In the genomic region with DNA sequence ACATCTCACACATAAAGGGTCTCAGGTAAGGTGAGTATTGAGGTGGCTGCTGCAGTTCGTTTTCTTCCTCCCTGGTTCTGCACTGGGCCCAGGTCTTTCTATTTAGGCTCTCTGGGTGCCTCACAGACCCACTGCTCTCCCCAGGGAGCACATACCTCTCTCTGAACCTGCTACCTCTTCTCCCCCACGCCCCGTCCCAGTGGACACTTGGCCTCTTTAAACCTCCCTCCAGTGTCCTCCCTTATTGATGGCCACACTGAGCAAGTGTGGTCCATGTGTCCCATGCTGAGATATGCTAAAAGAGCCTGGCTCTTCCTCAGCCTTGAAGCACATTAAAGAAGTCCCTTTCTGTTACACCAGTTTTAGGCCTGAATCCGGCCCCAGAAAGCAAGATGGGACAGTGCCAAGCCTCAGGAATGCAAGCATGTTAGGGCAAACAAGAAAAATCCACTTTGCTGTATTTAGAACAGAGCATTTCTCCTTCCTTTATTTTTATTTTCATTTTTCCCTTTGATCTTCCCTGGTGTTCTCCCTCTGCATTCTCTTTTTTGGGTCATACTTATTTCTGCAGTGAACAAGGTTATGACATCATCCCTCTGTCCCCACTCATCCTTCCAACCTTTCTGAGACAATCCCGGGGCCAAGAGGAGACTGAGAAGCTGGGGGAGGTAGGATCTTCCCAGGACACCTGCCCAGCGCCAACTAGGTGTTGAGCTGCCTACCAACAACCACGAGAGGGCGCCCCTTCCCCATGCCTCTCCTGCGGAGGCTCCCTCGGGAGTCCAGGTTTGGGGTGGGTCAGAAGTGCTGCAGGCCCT, we compare ENCODE assay signal across 8 cellular contexts. TPM values are rescaled to one million over a fixed set of nuclear protein-coding genes. Genes with fewer than 3 reads are reported as not detected.
A peak's percentile ranks its signal among the peaks of the same experiment; 100 is the strongest.
DNase-seq lines count a peak whose midpoint lies in the region; ATAC-seq and TF ChIP-seq lines count a peak whose summit lies in the region.

No MANE protein-coding gene starts in this region.

- peaks cover 8% of the 10 kb centered on the region for H3K27me3 Mint-ChIP-seq in chondrocyte (ENCODE audit: low read depth)

- no peaks in the 10 kb centered on the region for H3K36me3 Mint-ChIP-seq in chondrocyte (ENCODE audit: low read depth)

- ATAC-seq in HG02840 (IDR thresholded peaks at IDR 0.05; ENCODE audit: low FRiP score, unreplicated experiment) (peak; percentile 4), left lobe of liver (peak; percentile 99), HG03095 (IDR thresholded peaks at IDR 0.05; ENCODE audit: unreplicated experiment) (no peak)

- peak; percentile 26 for DNase-seq in G401 (ENCODE audit: low spot score)
- peak; percentile 65 for DNase-seq in NCI-H2196 treated with DMSO at 0.1 percent for 48 hours (lab: John Stamatoyannopoulos, UW; ENCODE audit: unreplicated experiment)
- DNase-seq in activated CD4-positive, alpha-beta T cell treated with anti-CD3 and anti-CD28 coated beads for 1 hour: peak; percentile 61
- no peak for DNase-seq in chondrocyte (ENCODE audit: low spot score)
- peak; percentile 75 for DNase-seq in left lobe of liver (ENCODE audit: low spot score)
- peak in 2 of 3 donors; percentile 53 to 66 for DNase-seq in stimulated activated CD4-positive, alpha-beta T cell treated with anti-CD3 and anti-CD28 coated beads, TNF-alpha, amount 100 ng/mL, for 1 hour (ENCODE audit: low read depth in 3 of 3, low spot score in 1 of 3)

- in situ Hi-C loops in G401 (cut with HindIII; ENCODE audit: low sequenced_read_pairs): no loop called here

- H3K9me3 Mint-ChIP-seq in chondrocyte (ENCODE audit: low read depth): no peaks in the 10 kb centered on the region

- peak; percentile 88 for TF ChIP-seq CTCF in chondrocyte (IDR thresholded peaks at IDR 0.05)

- H3K4me1 Mint-ChIP-seq in chondrocyte (ENCODE audit: low read depth): peaks cover 26% of the 10 kb centered on the region

- H3K27ac Mint-ChIP-seq in chondrocyte (ENCODE audit: unreplicated experiment): peak overlapping the region; percentile 36

- no peak overlapping the region for H3K4me3 Mint-ChIP-seq in chondrocyte (ENCODE audit: unreplicated experiment)

RNA-seq across cellular contexts. Expression of gene CHI3L2, which starts 5.0 kb away (rescaled TPM):
- total RNA-seq in G401 (2014; rRNA removed; shearing (Covaris generic)): not detected in 2 replicates
- total RNA-seq in chondrocyte (not detected in 3 replicates), left lobe of liver (0.23 TPM)

RNA-seq across cellular contexts. Expression of gene DENND2D, which starts 22.1 kb away (rescaled TPM):
- not detected in 2 replicates for total RNA-seq in G401 (2014; rRNA removed; shearing (Covaris generic))
- total RNA-seq in chondrocyte (0.25 TPM in 1 of 3 replicates, not detected in the others), left lobe of liver (14.9 TPM)

Comparison
In these comparisons a context has a peak if more than half of its experiments do, and no peak if none do; other contexts are left out.
1. RNA of gene DENND2D, which starts 22.1 kb away (total RNA-seq): 14.9 TPM in left lobe of liver (single experiment); 0.25 TPM in chondrocyte and not detected in G401; every median in the first group is over 10 times any median in the second.